ENCODE assay signal across 8 cellular contexts in the genomic region with DNA sequence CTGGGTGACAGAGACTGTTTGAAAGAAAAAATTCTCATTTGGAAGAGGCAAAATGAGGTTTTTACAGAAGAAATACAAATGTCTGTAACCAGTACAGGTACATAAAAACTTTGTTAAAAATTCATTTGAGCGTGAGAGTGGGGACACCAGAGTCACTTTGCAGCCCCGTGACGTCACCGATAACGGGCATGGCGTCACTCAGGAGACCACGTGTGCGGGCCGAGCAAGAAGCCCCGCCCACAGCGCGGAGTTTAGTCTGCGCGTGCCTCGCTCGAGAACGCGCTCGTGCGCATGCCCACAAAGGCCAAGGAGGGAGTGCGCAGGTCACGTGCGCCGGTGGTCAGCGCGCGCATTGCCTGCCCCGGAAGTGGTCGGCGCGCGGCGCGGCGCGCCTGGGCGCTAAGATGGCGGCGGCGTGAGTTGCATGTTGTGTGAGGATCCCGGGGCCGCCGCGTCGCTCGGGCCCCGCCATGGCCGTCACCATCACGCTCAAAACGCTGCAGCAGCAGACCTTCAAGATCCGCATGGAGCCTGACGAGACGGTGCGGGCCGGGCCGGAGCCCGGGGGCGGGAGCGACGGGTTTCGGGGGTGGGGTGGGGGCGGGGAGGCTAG. TPM values are rescaled to one million over a fixed set of nuclear protein-coding genes. Genes with fewer than 3 reads are reported as not detected.
DNase-seq lines count a peak whose midpoint lies in the region; ATAC-seq and TF ChIP-seq lines count a peak whose summit lies in the region.

A gene (plus strand): TSS at position 384 of the 613 bp plus-strand sequence. CDS start 87 bp downstream, at position 471.

- peak; percentile 78 for ATAC-seq in GM19468 (IDR thresholded peaks at IDR 0.05; ENCODE audit: extremely low read depth, unreplicated experiment)
- ATAC-seq in lung (ENCODE audit: insufficient read depth, low FRiP score) = peak; percentile 90

- H3K4me3 ChIP-seq in lung = peak within 1 kb of the TSS; percentile 85

- WGBS in lung, 2 donors = 0 to 1% methylated on average over 51 to 62 of the region's 62 CpGs

- peaks cover 31 to 57% of the 10 kb centered on the region in 2 donors for H3K36me3 ChIP-seq in lung (ENCODE audit: control insufficient read depth in 2 of 2, insufficient read depth in 2 of 2, low read length in 2 of 2)

- H3K4me1 ChIP-seq in lung (ENCODE audit: control insufficient read depth in 2 of 2, insufficient read depth in 2 of 2, low read length in 2 of 2) = peaks cover 5 to 10% of the 10 kb centered on the region in 2 donors

- H3K27ac ChIP-seq in lung (ENCODE audit: low read depth in 1 of 2, low read length in 1 of 2) = peak within 1 kb of the TSS; percentile 80 to 95

- peak; percentile 4 for TF ChIP-seq CTCF in lung (IDR thresholded peaks at IDR 0.05; ENCODE audit: control extremely low read depth, extremely low read depth)

- DNase-seq in CMK (ENCODE audit: low read depth) (peak; percentile 96), HS-5 (ENCODE audit: low read depth) (peak; percentile 98), NK-92 (lab: John Stamatoyannopoulos, UW; ENCODE audit: unreplicated experiment) (peak; percentile 85), lung (ENCODE audit: low spot score) (peak; percentile 97)
- peak; percentile 96 to 98 for DNase-seq in activated CD8-positive, alpha-beta memory T cell treated with anti-CD3 and anti-CD28 coated beads for 1 hour (ENCODE audit: extremely low read depth in 1 of 2, low read depth in 1 of 2)
- peak; percentile 98 for DNase-seq in effector CD4-positive, alpha-beta T cell
- peak; percentile 97 to 98 (median 98) for DNase-seq in stimulated activated CD4-positive, alpha-beta T cell treated with anti-CD3 and anti-CD28 coated beads, TNF-alpha, amount 100 ng/mL, for 24 hours (ENCODE audit: low read depth in 3 of 3)

- H3K9me3 ChIP-seq in lung (ENCODE audit: control insufficient read depth in 2 of 2, insufficient read depth in 1 of 2, low read length in 1 of 2) = no peaks in the 10 kb centered on the region

- no peaks in the 10 kb centered on the region for H3K27me3 ChIP-seq in lung (ENCODE audit: control insufficient read depth, insufficient read depth)

RNA-seq across cellular contexts. Expression of the gene that starts here (rescaled TPM):
- total RNA-seq in lung = 100 to 1,000 TPM in 1 of 2 donors, 10 to 100 TPM in 1; 79.7 to 122 TPM
- 100 to 1,000 TPM; 112 to 186 TPM for polyA plus RNA-seq in lung

Comparison
In these comparisons a context has a peak if more than half of its experiments do, and no peak if none do; other contexts are left out.
1. Peak in every context shown above with its lines: DNase-seq, ATAC-seq, H3K4me3 ChIP-seq and H3K27ac ChIP-seq.